ENCODE assay signal across 8 cellular contexts in the genomic region with DNA sequence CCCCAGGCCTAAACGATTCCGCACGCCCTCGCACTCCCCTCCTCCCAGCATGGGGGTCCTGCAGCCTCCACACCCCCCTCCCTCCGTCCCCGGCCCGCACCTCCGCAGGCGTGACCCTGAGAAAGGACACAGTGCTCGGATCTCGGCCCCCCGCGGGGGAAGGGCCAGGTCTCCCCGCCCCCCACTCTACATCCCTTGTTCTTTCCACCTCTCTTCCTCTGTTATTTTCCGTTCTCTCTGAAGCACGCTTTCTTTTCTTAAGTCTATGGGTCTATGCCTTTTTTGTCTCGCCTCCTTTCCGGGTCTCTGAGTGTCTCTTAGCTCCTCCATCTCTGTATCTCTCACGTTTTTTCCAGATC. TPM values are rescaled to one million over a fixed set of nuclear protein-coding genes. Genes with fewer than 3 reads are reported as not detected.
A peak's percentile ranks its signal among the peaks of the same experiment; 100 is the strongest.
DNase-seq lines count a peak whose midpoint lies in the region; ATAC-seq and TF ChIP-seq lines count a peak whose summit lies in the region.

No MANE protein-coding gene starts in this region.

- no peak for TF ChIP-seq CTCF in cardiac muscle cell (IDR thresholded peaks at IDR 0.05; ENCODE audit: low read depth, low read length)

- H3K9me3 ChIP-seq in cardiac muscle cell (ENCODE audit: low read depth) (no peaks in the 10 kb centered on the region), SJSA1 (replicated peaks) (no peaks in the 10 kb centered on the region), neuron (ENCODE audit: low read length) (no peaks in the 10 kb centered on the region)

- intact Hi-C loops in Right ventricle myocardium inferior (cut with DNase I): no loop called here

- peaks cover 37% of the 10 kb centered on the region for H3K27me3 ChIP-seq in cardiac muscle cell
- H3K27me3 ChIP-seq in SJSA1 (replicated peaks): peaks cover 22% of the 10 kb centered on the region
- H3K27me3 ChIP-seq in neuron (ENCODE audit: insufficient read depth, low read length): peaks cover 33% of the 10 kb centered on the region

- peak overlapping the region; percentile 92 for H2AFZ ChIP-seq in neuron (ENCODE audit: low read depth, low read length)

- no peaks in the 10 kb centered on the region for H3K36me3 ChIP-seq in cardiac muscle cell
- no peaks in the 10 kb centered on the region for H3K36me3 ChIP-seq in SJSA1
- H3K36me3 ChIP-seq in neuron (ENCODE audit: insufficient read depth, low read length): no peaks in the 10 kb centered on the region

- H3K4me1 ChIP-seq in cardiac muscle cell (ENCODE audit: low read depth) (peaks cover 4% of the 10 kb centered on the region), SJSA1 (replicated peaks) (peaks cover 44% of the 10 kb centered on the region), neuron (ENCODE audit: insufficient read depth, low read length) (peaks cover 42% of the 10 kb centered on the region)

- peak in 1 of 2 donors; percentile 44 for DNase-seq in cardiac muscle cell (ENCODE audit: low read depth in 1 of 2, low spot score in 1 of 2)
- no peak for DNase-seq in Right ventricle myocardium inferior (ENCODE audit: missing footprints)
- DNase-seq in SJSA1 (ENCODE audit: low read depth in 1 of 2, low spot score in 2 of 2): peak in 1 of 2 experiments; percentile 57
- DNase-seq in epithelial cell of prostate (ENCODE audit: low read depth, low spot score): no peak
- no peak for DNase-seq in retina

- H3K27ac ChIP-seq in cardiac muscle cell: no peak overlapping the region
- no peak overlapping the region for H3K27ac ChIP-seq in SJSA1
- H3K27ac ChIP-seq in epithelial cell of prostate: peak overlapping the region; percentile 50

- ATAC-seq in Right ventricle myocardium inferior: no peak
- no peak for ATAC-seq in HG03457 (IDR thresholded peaks at IDR 0.05; ENCODE audit: unreplicated experiment)
- ATAC-seq in GM18861 (IDR thresholded peaks at IDR 0.05; ENCODE audit: unreplicated experiment): no peak

- H3K4me3 ChIP-seq in cardiac muscle cell: peak overlapping the region; percentile 64
- H3K4me3 ChIP-seq in SJSA1: peak overlapping the region; percentile 41
- H3K4me3 ChIP-seq in neuron (ENCODE audit: low read length): peak overlapping the region; percentile 85

RNA-seq across cellular contexts. Expression of a gene that starts 2.0 kb away (rescaled TPM):
- total RNA-seq in cardiac muscle cell (0.32 and 6.2 TPM in 2 replicates), Right ventricle myocardium inferior (not detected)
- polyA plus RNA-seq in cardiac muscle cell: 1.1 and 1.5 TPM in 2 replicates
- total RNA-seq in SJSA1 (2014; rRNA removed; shearing (Covaris generic)): not detected in 2 replicates

RNA-seq across cellular contexts. Expression of a gene that starts 7.6 kb away (rescaled TPM):
- not detected in 2 replicates for total RNA-seq in cardiac muscle cell
- polyA plus RNA-seq in cardiac muscle cell: 0.10 TPM in 1 of 2 replicates, not detected in the other
- total RNA-seq in Right ventricle myocardium inferior: not detected
- total RNA-seq in SJSA1 (2014; rRNA removed; shearing (Covaris generic)): not detected in 2 replicates

RNA-seq across cellular contexts. Expression of a gene that starts 26.3 kb away (rescaled TPM):
- 42.3 and 51.9 TPM in 2 replicates for total RNA-seq in cardiac muscle cell
- 28.2 and 47.7 TPM in 2 replicates for polyA plus RNA-seq in cardiac muscle cell
- total RNA-seq in Right ventricle myocardium inferior: 124 TPM
- total RNA-seq in SJSA1 (2014; rRNA removed; shearing (Covaris generic)): 1.0 and 8.3 TPM in 2 replicates

RNA-seq across cellular contexts. Expression of a gene that starts 36.8 kb away (rescaled TPM):
- 22.5 and 35.7 TPM in 2 replicates for total RNA-seq in cardiac muscle cell
- polyA plus RNA-seq in cardiac muscle cell: 102 and 118 TPM in 2 replicates
- 56.6 TPM for total RNA-seq in Right ventricle myocardium inferior
- total RNA-seq in SJSA1 (2014; rRNA removed; shearing (Covaris generic)): 2.9 and 9.7 TPM in 2 replicates

RNA-seq across cellular contexts. Expression of a gene that starts 38.4 kb away (rescaled TPM):
- 0.42 and 1.6 TPM in 2 replicates for total RNA-seq in cardiac muscle cell
- 2.1 and 2.3 TPM in 2 replicates for polyA plus RNA-seq in cardiac muscle cell
- not detected for total RNA-seq in Right ventricle myocardium inferior
- not detected in 2 replicates for total RNA-seq in SJSA1 (2014; rRNA removed; shearing (Covaris generic))
